ENCODE assay signal across 1 cellular context in genomic region chr16:85573696-85574641, GRCh38.
TF ChIP-seq lines count a peak whose summit lies in the region.

No MANE protein-coding gene starts in this region.

TF ChIP-seq in K562, 482 proteins besides CTCF, POLR2A, EP300 and RAD21 (continued from another document):
- TF ChIP-seq ZNF165 (CRISPR knock-in tag; IDR thresholded peaks at IDR 0.05; ENCODE audit: borderline replicate concordance), result no peak
- TF ChIP-seq CLOCK (CRISPR knock-in tag; IDR thresholded peaks at IDR 0.05; ENCODE audit: borderline replicate concordance), result peak; percentile 11; the same call in 1 of the 2 replicates
